ENCODE assay signal across 16 cellular contexts in the genomic region with DNA sequence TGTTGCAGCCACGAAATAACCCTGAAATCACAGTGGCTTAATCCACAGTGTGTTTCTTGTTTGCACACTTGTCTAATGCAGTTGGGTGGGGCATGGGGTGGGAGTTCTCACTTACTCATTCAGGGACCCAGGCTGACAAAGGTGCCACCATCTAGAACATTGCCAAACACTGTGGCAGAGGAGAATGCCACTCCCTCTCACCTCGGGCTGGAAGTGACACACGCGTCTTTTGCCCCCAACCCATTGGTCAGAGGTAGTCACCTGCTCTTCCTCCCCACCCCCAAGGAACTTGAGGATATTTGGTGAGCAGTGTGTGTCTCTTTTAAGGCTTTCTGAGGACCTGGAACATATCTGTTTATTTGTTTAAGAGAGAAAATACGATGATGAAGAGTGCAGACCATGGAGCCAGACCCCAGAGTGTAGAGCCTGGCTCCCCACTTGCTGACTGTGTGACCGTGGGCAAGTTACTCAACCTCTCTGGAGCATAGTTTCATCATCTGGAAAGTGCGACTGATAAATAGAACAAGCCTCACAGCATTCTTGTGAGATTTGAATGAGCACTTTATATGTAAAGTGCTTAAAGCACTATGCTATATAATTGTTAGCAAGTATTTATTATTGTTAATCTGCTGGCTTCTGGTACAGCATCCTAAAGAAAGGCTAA. TPM values are rescaled to one million over a fixed set of nuclear protein-coding genes. Genes with fewer than 3 reads are reported as not detected.
DNase-seq lines count a peak whose midpoint lies in the region; ATAC-seq lines count a peak whose summit lies in the region.
"Had no signal": no experiment of that assay in that cellular context is flagged by ENCODE, and none has a peak within 500 bp of the region (broad histone marks: within the 10 kb centered on the region; RNA-seq: fewer than 3 reads in every experiment).

No MANE protein-coding gene starts in this region.

- intact Hi-C loops in activated naive CD4-positive, alpha-beta T cell treated with anti-CD3 and anti-CD28 coated beads for 36 hours (cut with micrococcal nuclease) = loop anchor here (2.0 to 10.0 kb wide), 6 partner anchors 25 to 525 kb away; a partner anchor contains a TSS

- H3K4me1 ChIP-seq in esophagus (ENCODE audit: control insufficient read depth in 2 of 2, insufficient read depth in 2 of 2, low read length in 1 of 2) = no peaks in the 10 kb centered on the region
- H3K4me1 ChIP-seq: SJCRH30 had no signal

- H3K9me3 ChIP-seq in esophagus (ENCODE audit: control insufficient read depth in 2 of 2, insufficient read depth in 1 of 2, low read depth in 1 of 2, low read length in 1 of 2) = no peaks in the 10 kb centered on the region
- H3K9me3 ChIP-seq: ovary, SJCRH30, vagina had no signal

- H3K27ac Mint-ChIP-seq in activated naive CD4-positive, alpha-beta T cell treated with anti-CD3 and anti-CD28 coated beads for 36 hours = peak overlapping the region; percentile 89
- H3K27ac Mint-ChIP-seq in activated naive CD4-positive, alpha-beta T cell treated with anti-CD3 and anti-CD28 coated beads, Interleukin-2, amount 10 ng/mL, durations not matched to agents 7 days and 5 days = no peak overlapping the region
- H3K27ac Mint-ChIP-seq in stimulated activated naive CD8-positive, alpha-beta T cell treated with anti-CD3 and anti-CD28 coated beads, Interleukin-15, amount 100 ng/mL, for 72 hours = peak overlapping the region; percentile 88 to 96

- H3K4me3 Mint-ChIP-seq in activated naive CD4-positive, alpha-beta T cell treated with anti-CD3 and anti-CD28 coated beads for 36 hours = peak overlapping the region; percentile 17
- H3K4me3 Mint-ChIP-seq in activated naive CD4-positive, alpha-beta T cell treated with anti-CD3 and anti-CD28 coated beads, Interleukin-2, amount 10 ng/mL, durations not matched to agents 7 days and 5 days = no peak overlapping the region
- no peak overlapping the region for H3K4me3 Mint-ChIP-seq in activated T-cell treated with anti-CD3 and anti-CD28 coated beads, Interleukin-2, amount 50 U/mL, for 4 hours
- H3K4me3 Mint-ChIP-seq in stimulated activated naive CD8-positive, alpha-beta T cell treated with anti-CD3 and anti-CD28 coated beads, Interleukin-15, amount 100 ng/mL, for 72 hours = peak overlapping the region; percentile 37 to 73

- H3K27me3 ChIP-seq in esophagus (ENCODE audit: control insufficient read depth in 1 of 2, insufficient read depth in 2 of 2, low read length in 2 of 2) = no peaks in the 10 kb centered on the region
- H3K27me3 ChIP-seq: ovary, SJCRH30, vagina had no signal

- WGBS in esophagus, 2 donors = 54 to 74% methylated on average over 7 of the region's 7 CpGs

- peaks cover 82% of the 10 kb centered on the region for H3K4me1 Mint-ChIP-seq in activated naive CD4-positive, alpha-beta T cell treated with anti-CD3 and anti-CD28 coated beads for 36 hours (ENCODE audit: low read depth)
- H3K4me1 Mint-ChIP-seq in activated naive CD4-positive, alpha-beta T cell treated with anti-CD3 and anti-CD28 coated beads, Interleukin-2, amount 10 ng/mL, durations not matched to agents 7 days and 5 days = peaks cover 78% of the 10 kb centered on the region
- H3K4me1 Mint-ChIP-seq in activated T-cell treated with anti-CD3 and anti-CD28 coated beads, Interleukin-2, amount 50 U/mL, for 4 hours (ENCODE audit: low read depth) = peaks cover 87% of the 10 kb centered on the region
- H3K4me1 Mint-ChIP-seq in stimulated activated naive CD8-positive, alpha-beta T cell treated with anti-CD3 and anti-CD28 coated beads, Interleukin-15, amount 100 ng/mL, for 72 hours = peaks cover 79% of the 10 kb centered on the region

- no peak overlapping the region for H3K4me3 ChIP-seq in esophagus (ENCODE audit: low read depth in 1 of 2, low read length in 2 of 2)
- H3K4me3 ChIP-seq: ovary, SJCRH30, vagina had no signal

- H3K36me3 Mint-ChIP-seq in activated naive CD4-positive, alpha-beta T cell treated with anti-CD3 and anti-CD28 coated beads for 36 hours (ENCODE audit: low read depth) = peaks cover 32% of the 10 kb centered on the region
- H3K36me3 Mint-ChIP-seq in activated naive CD4-positive, alpha-beta T cell treated with anti-CD3 and anti-CD28 coated beads, Interleukin-2, amount 10 ng/mL, durations not matched to agents 7 days and 5 days = peaks cover 56% of the 10 kb centered on the region
- peaks cover 41% of the 10 kb centered on the region for H3K36me3 Mint-ChIP-seq in activated T-cell treated with anti-CD3 and anti-CD28 coated beads, Interleukin-2, amount 50 U/mL, for 4 hours (ENCODE audit: insufficient read depth)

- DNase-seq in activated naive CD4-positive, alpha-beta T cell treated with anti-CD3 and anti-CD28 coated beads for 36 hours = peak; percentile 80
- no peak for DNase-seq in activated naive CD4-positive, alpha-beta T cell treated with anti-CD3 and anti-CD28 coated beads, Interleukin-2, amount 10 ng/mL, durations not matched to agents 7 days and 5 days
- DNase-seq in activated T-cell treated with anti-CD3 and anti-CD28 coated beads, Interleukin-2, amount 50 U/mL, for 4 hours = peak; percentile 44
- peak in 1 of 2 donors; percentile 73 for DNase-seq in stimulated activated naive CD8-positive, alpha-beta T cell treated with anti-CD3 and anti-CD28 coated beads, Interleukin-15, amount 100 ng/mL, for 72 hours
- no peak for DNase-seq in NCI-H446 (lab: John Stamatoyannopoulos, UW)
- DNase-seq: dermis blood vessel endothelial cell, DND-41, Kasumi-1, mesendoderm, NCI-H2081, ovary, SJCRH30 had no signal

- CTCF ChIA-PET in activated naive CD4-positive, alpha-beta T cell treated with anti-CD3 and anti-CD28 coated beads for 36 hours (lab: Charles Lee) = interaction anchor here (1.1 to 2.7 kb wide), 3 partner anchors 20 to 98 kb away, joined by 3 to 14 read pairs (median 6); no protein-coding TSS in a partner anchor
- CTCF ChIA-PET in activated naive CD4-positive, alpha-beta T cell treated with anti-CD3 and anti-CD28 coated beads, Interleukin-2, amount 10 ng/mL, durations not matched to agents 7 days and 5 days (lab: Charles Lee) = no interaction called here

- H3K27me3 Mint-ChIP-seq in activated naive CD4-positive, alpha-beta T cell treated with anti-CD3 and anti-CD28 coated beads for 36 hours (ENCODE audit: low read depth) = no peaks in the 10 kb centered on the region
- H3K27me3 Mint-ChIP-seq in activated naive CD4-positive, alpha-beta T cell treated with anti-CD3 and anti-CD28 coated beads, Interleukin-2, amount 10 ng/mL, durations not matched to agents 7 days and 5 days = no peaks in the 10 kb centered on the region
- no peaks in the 10 kb centered on the region for H3K27me3 Mint-ChIP-seq in activated T-cell treated with anti-CD3 and anti-CD28 coated beads, Interleukin-2, amount 50 U/mL, for 4 hours (ENCODE audit: low read depth)
- H3K27me3 Mint-ChIP-seq in stimulated activated naive CD8-positive, alpha-beta T cell treated with anti-CD3 and anti-CD28 coated beads, Interleukin-15, amount 100 ng/mL, for 72 hours = no peaks in the 10 kb centered on the region

- no peaks in the 10 kb centered on the region for H3K36me3 ChIP-seq in esophagus (ENCODE audit: control insufficient read depth in 2 of 2, insufficient read depth in 2 of 2, low read length in 1 of 2)
- H3K36me3 ChIP-seq: ovary had no signal

- peak; percentile 64 to 65 for ATAC-seq in activated T-cell treated with anti-CD3 and anti-CD28 coated beads, Interleukin-2, amount 50 U/mL, for 4 hours
- peak; percentile 87 for ATAC-seq in stimulated activated naive CD8-positive, alpha-beta T cell treated with anti-CD3 and anti-CD28 coated beads, Interleukin-15, amount 100 ng/mL, for 72 hours
- ATAC-seq in HG03442 (IDR thresholded peaks at IDR 0.05; ENCODE audit: unreplicated experiment) (no peak), HG03135 (IDR thresholded peaks at IDR 0.05; ENCODE audit: unreplicated experiment) (no peak)

- H3K9me3 Mint-ChIP-seq in activated naive CD4-positive, alpha-beta T cell treated with anti-CD3 and anti-CD28 coated beads for 36 hours = no peaks in the 10 kb centered on the region
- H3K9me3 Mint-ChIP-seq in activated naive CD4-positive, alpha-beta T cell treated with anti-CD3 and anti-CD28 coated beads, Interleukin-2, amount 10 ng/mL, durations not matched to agents 7 days and 5 days = no peaks in the 10 kb centered on the region
- H3K9me3 Mint-ChIP-seq in activated T-cell treated with anti-CD3 and anti-CD28 coated beads, Interleukin-2, amount 50 U/mL, for 4 hours = no peaks in the 10 kb centered on the region
- H3K9me3 Mint-ChIP-seq in stimulated activated naive CD8-positive, alpha-beta T cell treated with anti-CD3 and anti-CD28 coated beads, Interleukin-15, amount 100 ng/mL, for 72 hours = no peaks in the 10 kb centered on the region

- peak overlapping the region; percentile 73 to 90 for H3K27ac ChIP-seq in esophagus (ENCODE audit: low read depth in 2 of 2, low read length in 1 of 2)
- H3K27ac ChIP-seq: ovary, SJCRH30, vagina had no signal

RNA-seq across cellular contexts. Expression of a gene that starts 17.4 kb away (rescaled TPM):
- 10 to 100 TPM; 37.4 to 38.8 TPM for total RNA-seq in activated naive CD4-positive, alpha-beta T cell treated with anti-CD3 and anti-CD28 coated beads for 36 hours
- total RNA-seq in activated T-cell treated with anti-CD3 and anti-CD28 coated beads, Interleukin-2, amount 50 U/mL, for 4 hours = 10 to 100 TPM; 48.6 to 86.8 (median 65.7) TPM
- 1 to 10 TPM; 1.5 to 2.2 TPM for polyA plus RNA-seq in esophagus
- total RNA-seq: SJCRH30 had no signal

RNA-seq across cellular contexts. Expression of a gene that starts 31.6 kb away (rescaled TPM):
- 1 to 10 TPM; 2.4 TPM for total RNA-seq in activated naive CD4-positive, alpha-beta T cell treated with anti-CD3 and anti-CD28 coated beads for 36 hours
- total RNA-seq in activated T-cell treated with anti-CD3 and anti-CD28 coated beads, Interleukin-2, amount 50 U/mL, for 4 hours = 1 to 10 TPM; 3.3 to 4.0 (median 3.9) TPM
- polyA plus RNA-seq in esophagus = under 1 TPM; 0.12 to 0.24 TPM
- total RNA-seq: dermis blood vessel endothelial cell, SJCRH30, vagina had no signal

Comparison
In these comparisons a context has a peak if more than half of its experiments do, and no peak if none do; other contexts are left out.
1. DNase-seq: peak in activated naive CD4-positive, alpha-beta T cell treated with anti-CD3 and anti-CD28 coated beads for 36 hours (single experiment) and activated T-cell treated with anti-CD3 and anti-CD28 coated beads, Interleukin-2, amount 50 U/mL, for 4 hours (single experiment); none in activated naive CD4-positive, alpha-beta T cell treated with anti-CD3 and anti-CD28 coated beads, Interleukin-2, amount 10 ng/mL, durations not matched to agents 7 days and 5 days (single experiment) and NCI-H446 (0 of 2).
2. H3K4me3 Mint-ChIP-seq: peak in activated naive CD4-positive, alpha-beta T cell treated with anti-CD3 and anti-CD28 coated beads for 36 hours (single experiment) and stimulated activated naive CD8-positive, alpha-beta T cell treated with anti-CD3 and anti-CD28 coated beads, Interleukin-15, amount 100 ng/mL, for 72 hours (2 of 2); none in activated naive CD4-positive, alpha-beta T cell treated with anti-CD3 and anti-CD28 coated beads, Interleukin-2, amount 10 ng/mL, durations not matched to agents 7 days and 5 days (single experiment) and activated T-cell treated with anti-CD3 and anti-CD28 coated beads, Interleukin-2, amount 50 U/mL, for 4 hours (single experiment).
3. ATAC-seq: peak in activated T-cell treated with anti-CD3 and anti-CD28 coated beads, Interleukin-2, amount 50 U/mL, for 4 hours (2 of 2) and stimulated activated naive CD8-positive, alpha-beta T cell treated with anti-CD3 and anti-CD28 coated beads, Interleukin-15, amount 100 ng/mL, for 72 hours (single experiment); none in HG03442 (single experiment) and HG03135 (single experiment).